ENCODE assay signal across 8 cellular contexts in the genomic region with DNA sequence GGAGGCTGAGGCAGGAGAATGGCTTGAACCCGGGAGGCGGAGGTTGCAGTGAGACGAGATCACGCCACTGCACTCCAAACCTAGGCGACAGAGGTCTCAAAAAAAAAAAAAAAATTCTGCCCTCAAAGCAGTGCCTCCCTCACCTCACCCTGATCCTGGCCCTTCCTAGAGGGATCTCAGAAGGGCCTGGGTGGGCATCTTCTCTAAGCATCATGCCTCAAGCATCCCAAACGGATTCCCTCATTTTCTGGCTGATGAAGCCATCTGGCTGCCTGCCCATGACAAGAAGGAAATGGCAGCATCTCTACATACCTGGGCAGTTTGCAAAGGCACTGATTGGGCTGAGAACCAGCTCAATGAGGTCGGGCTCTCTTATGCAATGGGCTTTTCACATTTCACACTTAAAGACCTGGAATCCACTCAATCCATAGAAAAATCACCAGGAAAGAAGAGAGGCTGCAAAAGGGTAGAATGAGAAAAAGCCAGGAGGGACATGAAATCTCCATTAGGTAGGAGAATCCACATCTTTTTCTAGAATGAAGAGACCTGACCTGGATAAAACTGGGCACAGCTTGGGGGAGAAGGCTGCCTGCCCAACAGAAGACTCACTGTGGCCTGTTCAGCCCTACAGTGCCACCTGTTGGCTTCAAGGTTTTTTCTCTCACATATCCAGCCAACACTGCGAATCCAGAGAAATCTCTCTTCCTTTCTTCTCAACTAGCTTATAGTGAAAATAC. TPM values are rescaled to one million over a fixed set of nuclear protein-coding genes. Genes with fewer than 3 reads are reported as not detected.
A peak's percentile ranks its signal among the peaks of the same experiment; 100 is the strongest.
DNase-seq lines count a peak whose midpoint lies in the region; TF ChIP-seq lines count a peak whose summit lies in the region.

No MANE protein-coding gene starts in this region.

- H3K4me3 ChIP-seq in H7 (ENCODE audit: insufficient read depth, low read depth, low read length) (no peak overlapping the region), osteoblast (ENCODE audit: insufficient read depth, low read length) (no peak overlapping the region)

- peaks cover 2% of the 10 kb centered on the region for H4K20me1 ChIP-seq in osteoblast (ENCODE audit: insufficient read depth, low read length)

- DNase-seq in DMS79 treated with DMSO at 0.1 percent for 48 hours (lab: John Stamatoyannopoulos, UW) (peak; percentile 13), DMS79 (lab: John Stamatoyannopoulos, UW) (no peak), H7 (peak; percentile 67), SHP77 treated with DMSO at 0.1 percent for 48 hours (lab: John Stamatoyannopoulos, UW) (peak; percentile 20), erythroblast (lab: John Stamatoyannopoulos, UW) (peak; percentile 42 to 58), osteoblast (ENCODE audit: insufficient read length, low spot score, missing footprints) (peak; percentile 89), NCI-H187 (lab: John Stamatoyannopoulos, UW) (no peak), NCI-H1048 (lab: John Stamatoyannopoulos, UW) (no peak)

- no peak overlapping the region for H3K4me2 ChIP-seq in osteoblast (ENCODE audit: insufficient read depth, low read length)

- peak; percentile 81 for TF ChIP-seq CTCF in osteoblast (IDR thresholded peaks at IDR 0.05; ENCODE audit: extremely low read depth, low read depth, low read length)

- no peaks in the 10 kb centered on the region for H3K79me2 ChIP-seq in osteoblast (ENCODE audit: insufficient read depth, low read length)

- no peak overlapping the region for H3K27ac ChIP-seq in osteoblast (ENCODE audit: low read depth, low read length)

- no peak for TF ChIP-seq POLR2A in erythroblast (IDR thresholded peaks at IDR 0.05; ENCODE audit: low read length)

- peaks cover 15% of the 10 kb centered on the region for H3K4me1 ChIP-seq in osteoblast (ENCODE audit: insufficient read depth, low read length)

- no peak overlapping the region for H2AFZ ChIP-seq in osteoblast (ENCODE audit: low read length)

- H3K27me3 ChIP-seq in H7 (ENCODE audit: control insufficient read depth, insufficient read depth, low read length) (no peaks in the 10 kb centered on the region), osteoblast (ENCODE audit: insufficient read depth, low read length) (no peaks in the 10 kb centered on the region)

- H3K36me3 ChIP-seq in H7 (replicated peaks; ENCODE audit: control insufficient read depth, insufficient read depth, low read length), result peaks cover 27% of the 10 kb centered on the region
- peaks cover 19% of the 10 kb centered on the region for H3K36me3 ChIP-seq in osteoblast (ENCODE audit: insufficient read depth, low read length)

- H3K9me3 ChIP-seq in osteoblast (ENCODE audit: low read depth, low read length), result no peaks in the 10 kb centered on the region

RNA-seq across cellular contexts. Expression of a gene that starts 48.1 kb away (rescaled TPM):
- 31.3 and 32.4 TPM in 2 replicates for total RNA-seq in H7 (2014; rRNA removed; shearing (Covaris generic))
- 25.0 and 26.1 TPM in 2 replicates for total RNA-seq in osteoblast

RNA-seq across cellular contexts. Expression of a gene that starts 48.7 kb away (rescaled TPM):
- not detected in 2 replicates for total RNA-seq in H7 (2014; rRNA removed; shearing (Covaris generic))
- not detected in 2 replicates for total RNA-seq in osteoblast

Comparison
In these comparisons a context has a peak if more than half of its experiments do, and no peak if none do; other contexts are left out.
1. DNase-seq: peak in DMS79 treated with DMSO at 0.1 percent for 48 hours (single experiment), H7 (single experiment), SHP77 treated with DMSO at 0.1 percent for 48 hours (single experiment), erythroblast (2 of 2) and osteoblast (single experiment); none in DMS79 (single experiment), NCI-H187 (0 of 2) and NCI-H1048 (single experiment).